Comparison of ENCODE assay signal across 16 cellular contexts in genomic region chr11:73316422-73316821, GRCh38. TPM values are rescaled to one million over a fixed set of nuclear protein-coding genes. Genes with fewer than 3 reads are reported as not detected.
DNase-seq lines count a peak whose midpoint lies in the region; ATAC-seq and TF ChIP-seq lines count a peak whose summit lies in the region.
"Had no signal": no experiment of that assay in that cellular context is flagged by ENCODE, and none has a peak within 500 bp of the region (broad histone marks: within the 10 kb centered on the region; RNA-seq: fewer than 3 reads in every experiment).

No MANE protein-coding gene starts in this region.

- H3K9me1 ChIP-seq in IMR-90 (ENCODE audit: insufficient read depth, low read length) = peaks cover 40% of the 10 kb centered on the region

- H3K27ac Mint-ChIP-seq in central memory CD8-positive, alpha-beta T cell (ENCODE audit: low read depth) = peak overlapping the region; percentile 60
- H3K27ac Mint-ChIP-seq in activated CD8-positive, alpha-beta T cell treated with anti-CD3 and anti-CD28 coated beads for 36 hours = no peak overlapping the region
- H3K27ac Mint-ChIP-seq: activated naive CD8-positive, alpha-beta T cell had no signal

- no peak overlapping the region for H3K18ac ChIP-seq in IMR-90 (ENCODE audit: low read depth, low read length)

- H3K56ac ChIP-seq in IMR-90 (ENCODE audit: extremely low read depth, insufficient read depth, low read length) = no peak overlapping the region

- H3K4ac ChIP-seq in IMR-90 (ENCODE audit: low read depth, low read length) = peak overlapping the region; percentile 75

- H3K4me1 ChIP-seq in IMR-90 (ENCODE audit: control insufficient read depth, insufficient read depth, low read length) (peaks cover 62% of the 10 kb centered on the region), lung (ENCODE audit: control insufficient read depth in 2 of 2, insufficient read depth in 2 of 2, low read length in 2 of 2) (peaks cover 26 to 64% of the 10 kb centered on the region in 2 donors), stomach (peaks cover 85 to 99% (median 92%) of the 10 kb centered on the region in 4 donors)

- ATAC-seq in IMR-90 (ENCODE audit: low read depth) (no peak), lung (ENCODE audit: insufficient read depth, low FRiP score) (no peak), left colon (no peak)
- ATAC-seq in central memory CD8-positive, alpha-beta T cell (replicated peaks; ENCODE audit: extremely low read depth, poor library complexity, severe bottlenecking) = no peak
- ATAC-seq in stimulated activated naive CD8-positive, alpha-beta T cell treated with anti-CD3 and anti-CD28 coated beads, Interleukin-15, Interleukin-2, amounts not matched to agents 100 U/mL and 50 U/mL, for 24 hours = no peak
- ATAC-seq in activated CD8-positive, alpha-beta T cell treated with anti-CD3 and anti-CD28 coated beads for 36 hours = no peak

- peaks cover 81% of the 10 kb centered on the region for H4K20me1 ChIP-seq in IMR-90 (ENCODE audit: insufficient read depth, low read length)

- CTCF ChIA-PET in IMR-90 (lab: Yijun Ruan, JAX) = no interaction called here
- CTCF ChIA-PET in activated CD8-positive, alpha-beta T cell treated with anti-CD3 and anti-CD28 coated beads for 36 hours (lab: Charles Lee) = interaction anchor here (0.9 to 1.2 kb wide), 2 partner anchors 10 to 19 kb away, joined by 4 read pairs; no protein-coding TSS in a partner anchor

- H3K4me1 Mint-ChIP-seq in central memory CD8-positive, alpha-beta T cell = peaks cover 13% of the 10 kb centered on the region
- no peaks in the 10 kb centered on the region for H3K4me1 Mint-ChIP-seq in activated CD8-positive, alpha-beta T cell treated with anti-CD3 and anti-CD28 coated beads for 36 hours (ENCODE audit: low read depth)

- BruUV-seq in IMR-90 (replicated peaks; lab: Mats Ljungman, UMichigan) = no TSS peak

- peak overlapping the region; percentile 29; the same call in 1 of the 2 replicates for H2BK20ac ChIP-seq in IMR-90 (ENCODE audit: low read depth, low read length)

- H2BK120ac ChIP-seq in IMR-90 (ENCODE audit: low read depth, low read length) = no peak overlapping the region; the same call in 1 of the 2 replicates

- H3K23ac ChIP-seq in IMR-90 (ENCODE audit: low read depth, low read length) = peak overlapping the region; percentile 90

- no peak overlapping the region for H2AFZ ChIP-seq in IMR-90 (replicated peaks; ENCODE audit: low read length, poor library complexity)

- peak overlapping the region; percentile 60 for H2AK9ac ChIP-seq in IMR-90 (replicated peaks; ENCODE audit: low read depth, low read length, poor library complexity)

- H3K79me1 ChIP-seq in IMR-90 (ENCODE audit: low read depth in 1 of 2, low read length in 2 of 2) = peaks cover 12 to 79% of the 10 kb centered on the region in 2 experiments; a peak in 3 of 4 replicates

- no peak for TF ChIP-seq CTCF in IMR-90 (conservative IDR thresholded peaks at IDR 0.05; ENCODE audit: low read depth, low read length)
- TF ChIP-seq CTCF in lung (IDR thresholded peaks at IDR 0.05; ENCODE audit: control extremely low read depth, extremely low read depth) = no peak
- no peak for TF ChIP-seq CTCF in stomach (IDR thresholded peaks at IDR 0.05)
- TF ChIP-seq CTCF in activated CD8-positive, alpha-beta T cell treated with anti-CD3 and anti-CD28 coated beads for 36 hours (IDR thresholded peaks at IDR 0.05) = no peak

- H3K4me3 Mint-ChIP-seq in central memory CD8-positive, alpha-beta T cell = no peak overlapping the region
- H3K4me3 Mint-ChIP-seq in activated CD8-positive, alpha-beta T cell treated with anti-CD3 and anti-CD28 coated beads for 36 hours = no peak overlapping the region
- H3K4me3 Mint-ChIP-seq: activated naive CD8-positive, alpha-beta T cell; naive B cell had no signal

- POLR2A ChIA-PET in IMR-90 (lab: Charles Lee; ENCODE audit: unreplicated experiment) = no interaction called here
- POLR2A ChIA-PET in activated CD8-positive, alpha-beta T cell treated with anti-CD3 and anti-CD28 coated beads for 36 hours (lab: Charles Lee) = no interaction called here

- no peak for TF ChIP-seq RAD21 in IMR-90 (IDR thresholded peaks at IDR 0.05; ENCODE audit: low read length)

- H3K36me3 ChIP-seq in IMR-90 (ENCODE audit: control insufficient read depth, insufficient read depth, low read length) (peaks cover 18% of the 10 kb centered on the region; the same call in 1 of the 2 replicates), lung (ENCODE audit: control insufficient read depth in 2 of 2, insufficient read depth in 2 of 2, low read length in 2 of 2) (no peaks in the 10 kb centered on the region), stomach (no peaks in the 10 kb centered on the region)

- H3K9me3 ChIP-seq in IMR-90 (ENCODE audit: control insufficient read depth, insufficient read depth, low read length) (no peaks in the 10 kb centered on the region), lung (ENCODE audit: control insufficient read depth in 2 of 2, insufficient read depth in 1 of 2, low read length in 1 of 2) (no peaks in the 10 kb centered on the region), stomach (no peaks in the 10 kb centered on the region)

- intact Hi-C loops in IMR-90 (cut with micrococcal nuclease) = no loop called here
- intact Hi-C loops in stomach (cut with DNase I; ENCODE audit: low total_unique reads) = no loop called here
- intact Hi-C loops in activated CD8-positive, alpha-beta T cell treated with anti-CD3 and anti-CD28 coated beads for 36 hours (cut with micrococcal nuclease) = no loop called here
- intact Hi-C loops in left colon (cut with DNase I, micrococcal nuclease) = no loop called here

- H2BK15ac ChIP-seq in IMR-90 (ENCODE audit: low read depth, low read length) = peak overlapping the region; percentile 42; the same call in 1 of the 3 replicates

- H3K27me3 ChIP-seq in IMR-90 (ENCODE audit: control insufficient read depth, insufficient read depth, low read length) (no peaks in the 10 kb centered on the region), lung (ENCODE audit: control insufficient read depth, insufficient read depth) (no peaks in the 10 kb centered on the region), stomach (no peaks in the 10 kb centered on the region)

- peak overlapping the region in 1 of 2 experiments; percentile 46; a peak in 2 of 4 replicates for H4K8ac ChIP-seq in IMR-90 (ENCODE audit: low read depth in 2 of 2, low read length in 2 of 2)

- TF ChIP-seq POLR2A in IMR-90 (IDR thresholded peaks at IDR 0.05; ENCODE audit: low read depth, low read length) = no peak
- TF ChIP-seq POLR2A in stomach (IDR thresholded peaks at IDR 0.05) = no peak

- H3K36me3 Mint-ChIP-seq in central memory CD8-positive, alpha-beta T cell (ENCODE audit: insufficient read depth) = no peaks in the 10 kb centered on the region
- H3K36me3 Mint-ChIP-seq in activated CD8-positive, alpha-beta T cell treated with anti-CD3 and anti-CD28 coated beads for 36 hours (ENCODE audit: low read depth) = no peaks in the 10 kb centered on the region
- H3K36me3 Mint-ChIP-seq: activated naive CD8-positive, alpha-beta T cell; naive B cell had no signal

- no peak overlapping the region for H3K4me2 ChIP-seq in IMR-90 (ENCODE audit: low read depth, low read length)

- peak overlapping the region; percentile 75; the same call in 1 of the 2 replicates for H2AK5ac ChIP-seq in IMR-90 (ENCODE audit: low read depth, low read length)

- H3K4me3 ChIP-seq in IMR-90 (ENCODE audit: insufficient read depth, low read depth, low read length) (no peak overlapping the region), lung (no peak overlapping the region), stomach (no peak overlapping the region)

- no peak overlapping the region for H3K9ac ChIP-seq in IMR-90 (ENCODE audit: low read depth, low read length)

- DNase-seq in IMR-90 = no peak
- DNase-seq in central memory CD8-positive, alpha-beta T cell (ENCODE audit: low spot score in 2 of 2) = no peak
- no peak for DNase-seq in lung (ENCODE audit: low spot score)
- no peak for DNase-seq in stomach
- no peak for DNase-seq in SIG-M5 (lab: John Stamatoyannopoulos, UW)
- DNase-seq in stimulated activated naive CD8-positive, alpha-beta T cell treated with anti-CD3 and anti-CD28 coated beads, Interleukin-15, Interleukin-2, amounts not matched to agents 100 U/mL and 50 U/mL, for 24 hours = no peak
- no peak for DNase-seq in activated CD8-positive, alpha-beta T cell treated with anti-CD3 and anti-CD28 coated beads for 36 hours
- no peak for DNase-seq in left colon
- DNase-seq: central memory CD4-positive, alpha-beta T cell; naive B cell; NCI-H774; stimulated activated CD4-positive, alpha-beta T cell treated with anti-CD3 and anti-CD28 coated beads, Interleukin-2, amount 100 ng/mL, for 48 hours; stimulated activated CD8-positive, alpha-beta memory T cell treated with anti-CD3 and anti-CD28 coated beads, Interleukin-4, amount 100 ng/mL, for 48 hours had no signal

- peak overlapping the region; percentile 86 for H3K14ac ChIP-seq in IMR-90 (replicated peaks; ENCODE audit: low read depth, low read length)

- 71% methylated on average over 1 of the region's 1 CpG; no CpG with 5 or more reads in 1 of the 2 experiments for WGBS in IMR-90 (ENCODE audit: extremely low coverage in 2 of 2, insufficient read length in 1 of 2), 2 experiments
- 60 to 63% methylated on average over 1 of the region's 1 CpG for WGBS in lung, 2 donors
- 55 to 80% (median 74%) methylated on average over 1 of the region's 1 CpG for WGBS in stomach, 5 donors

- H4K5ac ChIP-seq in IMR-90 (ENCODE audit: low read depth, low read length) = no peak overlapping the region

- H4K91ac ChIP-seq in IMR-90 (ENCODE audit: insufficient read depth, low read depth, low read length) = peak overlapping the region; percentile 5; the same call in 1 of the 2 replicates

- in situ Hi-C loops in IMR-90 (cut with MboI; ENCODE audit: low sequenced_read_pairs) = no loop called here

- H3K27me3 Mint-ChIP-seq in central memory CD8-positive, alpha-beta T cell = peaks cover 11% of the 10 kb centered on the region
- no peaks in the 10 kb centered on the region for H3K27me3 Mint-ChIP-seq in activated CD8-positive, alpha-beta T cell treated with anti-CD3 and anti-CD28 coated beads for 36 hours
- H3K27me3 Mint-ChIP-seq: activated naive CD8-positive, alpha-beta T cell had no signal

- no peaks in the 10 kb centered on the region for H3K9me3 Mint-ChIP-seq in central memory CD8-positive, alpha-beta T cell
- no peaks in the 10 kb centered on the region for H3K9me3 Mint-ChIP-seq in activated CD8-positive, alpha-beta T cell treated with anti-CD3 and anti-CD28 coated beads for 36 hours
- H3K9me3 Mint-ChIP-seq: naive B cell had no signal

- dilution Hi-C loops in IMR-90 (cut with HindIII; ENCODE audit: low sequenced_read_pairs, unreplicated experiment) = no loop called here

- H2BK5ac ChIP-seq in IMR-90 (ENCODE audit: low read depth, low read length, poor library complexity, severe bottlenecking) = peak overlapping the region; percentile 75

- TF ChIP-seq EP300 in stomach (IDR thresholded peaks at IDR 0.05) = no peak

- H3K27ac ChIP-seq in IMR-90 (ENCODE audit: insufficient read depth, low read length) (no peak overlapping the region; the same call in 1 of the 2 replicates), lung (ENCODE audit: low read depth in 1 of 2, low read length in 1 of 2) (peak overlapping the region; percentile 62 to 88), stomach (peak overlapping the region in 4 of 5 donors; percentile 94 to 97 (median 95))
- H3K27ac ChIP-seq: C4-2B had no signal

RNA-seq across cellular contexts. Expression of gene ARHGEF17, which starts 8.3 kb away (rescaled TPM):
- total RNA-seq in IMR-90 (2012; rRNA removed) = 19.4 and 21.7 TPM in 2 replicates
- polyA plus RNA-seq in IMR-90 (2012; rRNA removed) = 97.7 and 128 TPM in 2 replicates
- 30.1 and 51.0 TPM in 2 replicates for polyA plus RNA-seq in IMR-90 (2012; cell fraction: cytosol; rRNA removed)
- polyA plus RNA-seq in IMR-90 (2012; cell fraction: nucleus; rRNA removed; ENCODE audit: low replicate concordance) = 388 and 880 TPM in 2 replicates
- total RNA-seq in lung = 10 to 100 TPM; 67.6 to 74.6 TPM
- 10 to 100 TPM; 27.9 to 39.4 TPM for polyA plus RNA-seq in lung
- total RNA-seq in stomach = 10 to 100 TPM; 29.9 to 66.5 (median 38.8) TPM
- polyA plus RNA-seq in stomach = 10 to 100 TPM in 2 of 3 donors, 1 to 10 TPM in 1; 5.0 to 13.1 (median 10.8) TPM
- under 1 TPM; 0.07 to 0.41 TPM for total RNA-seq in activated CD8-positive, alpha-beta T cell treated with anti-CD3 and anti-CD28 coated beads for 36 hours
- 10 to 100 TPM in 1 of 2 donors, 1 to 10 TPM in 1; 6.8 to 14.4 TPM for total RNA-seq in left colon

RNA-seq across cellular contexts. Expression of gene P2RY6, which starts 44.3 kb away (rescaled TPM):
- total RNA-seq in IMR-90 (2012; rRNA removed) (under 0.01 TPM in 1 of 2 replicates, not detected in the other), lung (1 to 10 TPM; 3.1 to 4.2 TPM), stomach (1 to 10 TPM in 1 of 5 donors, under 1 TPM in 1, not detected in 3; 0.29 to 1.3 TPM), left colon (1 to 10 TPM; 1.5 to 1.8 TPM)
- polyA plus RNA-seq in IMR-90 (2012; rRNA removed) (0.37 and 0.44 TPM in 2 replicates), lung (10 to 100 TPM in 1 of 2 donors, 1 to 10 TPM in 1; 3.0 to 13.0 TPM), stomach (1 to 10 TPM; 1.2 to 2.9 (median 2.1) TPM)
- 0.67 TPM in 1 of 2 replicates, not detected in the other for polyA plus RNA-seq in IMR-90 (2012; cell fraction: cytosol; rRNA removed)
- 0.45 and 1.5 TPM in 2 replicates for polyA plus RNA-seq in IMR-90 (2012; cell fraction: nucleus; rRNA removed; ENCODE audit: low replicate concordance)
- not detected for total RNA-seq in activated CD8-positive, alpha-beta T cell treated with anti-CD3 and anti-CD28 coated beads for 36 hours
- total RNA-seq: T-helper 2 cell treated with Interferon-gamma antibody and Interleukin-4, amounts not matched to agents 100 ng/mL and 5 ng/mL, for 36 hours had no signal

RNA-seq across cellular contexts. Expression of gene RELT, which starts 59.8 kb away (rescaled TPM):
- total RNA-seq in IMR-90 (2012; rRNA removed) = 2.3 and 3.1 TPM in 2 replicates
- polyA plus RNA-seq in IMR-90 (2012; rRNA removed) = 5.3 and 6.5 TPM in 2 replicates
- polyA plus RNA-seq in IMR-90 (2012; cell fraction: cytosol; rRNA removed) = 4.3 and 5.3 TPM in 2 replicates
- polyA plus RNA-seq in IMR-90 (2012; cell fraction: nucleus; rRNA removed; ENCODE audit: low replicate concordance) = 17.5 and 30.8 TPM in 2 replicates
- 10 to 100 TPM in 1 of 2 donors, 1 to 10 TPM in 1; 6.0 to 25.4 TPM for total RNA-seq in lung
- 10 to 100 TPM in 1 of 2 donors, 1 to 10 TPM in 1; 7.1 to 25.0 TPM for polyA plus RNA-seq in lung
- 10 to 100 TPM in 1 of 5 donors, 1 to 10 TPM in 2, not detected in 2; 2.2 to 18.7 (median 2.9) TPM for total RNA-seq in stomach
- polyA plus RNA-seq in stomach = 1 to 10 TPM; 1.2 to 1.6 (median 1.2) TPM
- 10 to 100 TPM; 26.6 to 29.6 TPM for total RNA-seq in activated CD8-positive, alpha-beta T cell treated with anti-CD3 and anti-CD28 coated beads for 36 hours
- total RNA-seq in left colon = 1 to 10 TPM; 2.6 to 3.1 TPM

Comparison
In these comparisons a context has a peak if more than half of its experiments do, and no peak if none do; other contexts are left out.
1. RNA of gene ARHGEF17, which starts 8.3 kb away (total RNA-seq): 67.6 to 74.6 TPM in lung, 29.9 to 66.5 TPM in stomach, 19.4 to 21.7 TPM in IMR-90 and 6.8 to 14.4 TPM in left colon; 0.07 to 0.41 TPM in activated CD8-positive, alpha-beta T cell treated with anti-CD3 and anti-CD28 coated beads for 36 hours; every median in the first group is over 4 times any median in the second.